8 cellular contexts compared by ENCODE assay signal in the genomic region with DNA sequence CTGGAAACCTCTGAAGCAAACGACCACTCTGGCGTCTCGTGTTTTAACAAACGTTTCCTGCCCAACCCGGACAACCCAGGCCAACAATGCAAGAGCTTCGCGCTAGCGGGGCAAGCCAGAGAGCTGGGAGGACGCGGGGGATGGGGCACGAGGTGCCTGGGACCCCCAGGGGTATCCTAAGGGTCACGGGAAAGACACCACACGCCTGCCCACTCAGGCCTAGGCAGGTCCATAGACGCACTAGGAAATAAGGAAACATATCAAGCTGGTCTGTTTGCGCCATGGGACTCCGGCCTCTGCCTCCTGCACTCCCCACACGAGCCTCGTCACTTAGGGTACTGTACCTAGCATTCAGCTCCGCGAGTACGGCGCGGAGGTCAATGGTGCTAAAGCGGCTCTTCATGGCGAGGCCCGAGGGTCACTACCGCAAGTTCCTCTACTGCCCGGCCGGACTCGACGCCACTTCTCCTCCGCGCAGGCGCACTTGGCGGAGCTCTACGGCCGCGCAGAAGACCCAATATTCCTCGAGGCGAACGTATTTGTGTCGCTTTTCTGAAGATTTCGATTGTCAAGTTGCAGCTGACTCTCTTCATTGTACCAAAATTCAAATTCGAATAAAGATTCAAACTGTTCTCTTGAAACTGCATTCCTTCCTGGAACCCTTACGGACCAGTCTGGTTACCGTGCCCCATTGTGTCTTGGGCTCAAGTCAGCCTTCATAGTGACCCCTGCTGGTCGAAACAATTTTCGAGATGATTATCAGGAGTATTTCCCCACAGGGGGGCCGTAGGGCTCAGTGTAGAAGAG. TPM values are rescaled to one million over a fixed set of nuclear protein-coding genes. Genes with fewer than 3 reads are reported as not detected.
DNase-seq lines count a peak whose midpoint lies in the region; ATAC-seq and TF ChIP-seq lines count a peak whose summit lies in the region.

A gene with protein sequence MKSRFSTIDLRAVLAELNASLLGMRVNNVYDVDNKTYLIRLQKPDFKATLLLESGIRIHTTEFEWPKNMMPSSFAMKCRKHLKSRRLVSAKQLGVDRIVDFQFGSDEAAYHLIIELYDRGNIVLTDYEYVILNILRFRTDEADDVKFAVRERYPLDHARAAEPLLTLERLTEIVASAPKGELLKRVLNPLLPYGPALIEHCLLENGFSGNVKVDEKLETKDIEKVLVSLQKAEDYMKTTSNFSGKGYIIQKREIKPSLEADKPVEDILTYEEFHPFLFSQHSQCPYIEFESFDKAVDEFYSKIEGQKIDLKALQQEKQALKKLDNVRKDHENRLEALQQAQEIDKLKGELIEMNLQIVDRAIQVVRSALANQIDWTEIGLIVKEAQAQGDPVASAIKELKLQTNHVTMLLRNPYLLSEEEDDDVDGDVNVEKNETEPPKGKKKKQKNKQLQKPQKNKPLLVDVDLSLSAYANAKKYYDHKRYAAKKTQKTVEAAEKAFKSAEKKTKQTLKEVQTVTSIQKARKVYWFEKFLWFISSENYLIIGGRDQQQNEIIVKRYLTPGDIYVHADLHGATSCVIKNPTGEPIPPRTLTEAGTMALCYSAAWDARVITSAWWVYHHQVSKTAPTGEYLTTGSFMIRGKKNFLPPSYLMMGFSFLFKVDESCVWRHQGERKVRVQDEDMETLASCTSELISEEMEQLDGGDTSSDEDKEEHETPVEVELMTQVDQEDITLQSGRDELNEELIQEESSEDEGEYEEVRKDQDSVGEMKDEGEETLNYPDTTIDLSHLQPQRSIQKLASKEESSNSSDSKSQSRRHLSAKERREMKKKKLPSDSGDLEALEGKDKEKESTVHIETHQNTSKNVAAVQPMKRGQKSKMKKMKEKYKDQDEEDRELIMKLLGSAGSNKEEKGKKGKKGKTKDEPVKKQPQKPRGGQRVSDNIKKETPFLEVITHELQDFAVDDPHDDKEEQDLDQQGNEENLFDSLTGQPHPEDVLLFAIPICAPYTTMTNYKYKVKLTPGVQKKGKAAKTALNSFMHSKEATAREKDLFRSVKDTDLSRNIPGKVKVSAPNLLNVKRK (minus strand): TSS at position 438 of the 807 bp plus-strand sequence. CDS start 35 bp downstream, at position 403.

- DNase-seq in NCI-H1105 treated with DMSO at 0.1 percent for 48 hours (lab: John Stamatoyannopoulos, UW): peak; percentile 95
- peak; percentile 65 for DNase-seq in T follicular helper cell (ENCODE audit: low read depth)
- DNase-seq in heart right ventricle: peak; percentile 91
- peak; percentile 72 for DNase-seq in progenitor cell of endocrine pancreas (ENCODE audit: low spot score, unreplicated experiment)

- H3K4me1 ChIP-seq in heart right ventricle: peaks cover 0 to 37% (median 31%) of the 10 kb centered on the region in 9 donors
- H3K4me1 ChIP-seq in urinary bladder (ENCODE audit: insufficient read depth): no peaks in the 10 kb centered on the region

- H3K36me3 ChIP-seq in heart right ventricle (peaks cover 0 to 39% (median 5%) of the 10 kb centered on the region in 9 donors), urinary bladder (ENCODE audit: insufficient read depth) (no peaks in the 10 kb centered on the region)

- peak within 1 kb of the TSS; percentile 96 for H3K4me3 Mint-ChIP-seq in progenitor cell of endocrine pancreas (ENCODE audit: low read depth)

- WGBS in adipose tissue, 3 donors: 0 to 1% (median 0%) methylated on average over 49 of the region's 49 CpGs
- WGBS in heart right ventricle, 2 donors: 0% methylated on average over 49 of the region's 49 CpGs
- under 1% methylated on average over 49 of the region's 49 CpGs for WGBS in urinary bladder

- peak within 1 kb of the TSS; percentile 45 to 93 (median 86) for H3K4me3 ChIP-seq in heart right ventricle
- H3K4me3 ChIP-seq in urinary bladder (ENCODE audit: low read depth, low read length): peak within 1 kb of the TSS; percentile 58

- no peaks in the 10 kb centered on the region for H3K27me3 ChIP-seq in heart right ventricle

- TF ChIP-seq CTCF in GM12873 (IDR thresholded peaks at IDR 0.05; ENCODE audit: insufficient read depth, low read depth, low read length, missing control alignments): peak; percentile 83
- TF ChIP-seq CTCF in heart right ventricle (IDR thresholded peaks at IDR 0.05): peak; percentile 26 to 96 (median 82)
- peak; percentile 84 for TF ChIP-seq CTCF in progenitor cell of endocrine pancreas (IDR thresholded peaks at IDR 0.05; ENCODE audit: unreplicated experiment)

- peaks cover 10% of the 10 kb centered on the region for H3K36me3 Mint-ChIP-seq in progenitor cell of endocrine pancreas (ENCODE audit: insufficient read depth)

- peak within 1 kb of the TSS; percentile 100 for H3K27ac Mint-ChIP-seq in progenitor cell of endocrine pancreas

- peaks cover 14% of the 10 kb centered on the region for H3K4me1 Mint-ChIP-seq in progenitor cell of endocrine pancreas (ENCODE audit: low read depth)

- H3K9me3 Mint-ChIP-seq in progenitor cell of endocrine pancreas (ENCODE audit: low read depth): no peaks in the 10 kb centered on the region

- H3K27ac ChIP-seq in adipose tissue (ENCODE audit: low read depth, low read length) (peak within 1 kb of the TSS; percentile 63), heart right ventricle (peak within 1 kb of the TSS; percentile 49 to 97 (median 91)), urinary bladder (ENCODE audit: low read depth) (peak within 1 kb of the TSS; percentile 55)

- H3K27me3 Mint-ChIP-seq in progenitor cell of endocrine pancreas: no peaks in the 10 kb centered on the region

- ATAC-seq in HG02678 (IDR thresholded peaks at IDR 0.05; ENCODE audit: unreplicated experiment) (peak; percentile 83), heart right ventricle (peak; percentile 89 to 96 (median 92))

- intact Hi-C loops in heart right ventricle (cut with DNase I): loop anchor here in 1 of 10 donors (10.0 kb wide), 1 partner anchor 218 kb away; a partner anchor contains a TSS

- H3K9me3 ChIP-seq in heart right ventricle: no peaks in the 10 kb centered on the region

RNA-seq across cellular contexts. Expression of the gene that starts here (rescaled TPM):
- polyA plus RNA-seq in adipose tissue (10 to 100 TPM in 2 of 3 donors, 1 to 10 TPM in 1; 8.1 to 38.7 (median 21.0) TPM), heart right ventricle (10 to 100 TPM; 18.0 to 54.2 TPM), urinary bladder (32.2 TPM)
- total RNA-seq in heart right ventricle (10 to 100 TPM; 45.0 to 67.4 (median 55.5) TPM), progenitor cell of endocrine pancreas (86.1 and 86.8 TPM in 2 replicates), urinary bladder (171 TPM)

Comparison
In these comparisons a context has a peak if more than half of its experiments do, and no peak if none do; other contexts are left out.
1. Peak in every context shown above with its lines: DNase-seq, ATAC-seq, H3K4me3 ChIP-seq and H3K27ac ChIP-seq.